14 cellular contexts compared by ENCODE assay signal in the genomic region with DNA sequence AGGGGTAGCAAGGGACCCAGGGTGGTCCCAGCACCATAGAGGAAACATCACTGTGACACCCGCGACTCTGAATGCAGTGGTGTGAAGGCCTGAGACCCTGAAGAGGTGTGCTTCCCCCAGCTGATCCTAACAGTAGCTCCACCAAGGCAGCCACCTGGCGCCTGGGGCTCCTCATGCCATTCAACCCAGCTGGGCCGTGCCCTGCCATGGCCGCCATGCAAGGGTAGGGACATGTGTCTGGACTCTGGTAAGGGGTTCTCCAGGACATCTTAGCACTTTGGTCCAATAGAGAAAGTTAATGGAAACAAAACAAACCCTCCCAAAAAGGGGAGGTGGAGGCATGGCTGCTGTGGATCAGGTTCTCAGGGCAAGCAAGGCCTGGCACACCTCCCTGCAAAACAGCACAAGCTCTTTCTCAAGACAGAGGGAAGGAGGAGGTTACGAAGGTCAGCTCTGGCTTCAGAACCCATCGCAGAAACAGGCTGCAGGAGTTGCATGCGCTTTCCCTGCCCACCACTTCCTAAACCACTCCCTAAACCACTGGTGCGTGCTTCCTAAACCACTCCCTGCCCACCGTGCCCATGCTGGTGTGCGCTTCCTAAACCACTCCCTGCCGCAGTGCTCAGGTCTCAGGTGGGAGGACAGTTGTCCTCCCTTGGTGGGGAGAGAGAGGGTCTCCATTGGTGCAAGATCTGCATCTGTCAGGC.
DNase-seq lines count a peak whose midpoint lies in the region; ATAC-seq and TF ChIP-seq lines count a peak whose summit lies in the region.
"Had no signal": no experiment of that assay in that cellular context is flagged by ENCODE, and none has a peak within 500 bp of the region (broad histone marks: within the 10 kb centered on the region; RNA-seq: fewer than 3 reads in every experiment).

No MANE protein-coding gene starts in this region.

- no TSS peak for BruUV-seq in MCF 10A (replicated peaks; lab: Mats Ljungman, UMichigan)

- no peak for TF ChIP-seq CTCF in MCF 10A (IDR thresholded peaks at IDR 0.05; ENCODE audit: unreplicated experiment)

- CTCF ChIA-PET in MCF 10A (lab: Yijun Ruan, JAX): no interaction called here

- peaks cover 21% of the 10 kb centered on the region for H3K4me1 Mint-ChIP-seq in activated CD4-positive, alpha-beta T cell treated with anti-CD3 and anti-CD28 coated beads, Interleukin-2, amount 10 ng/mL, durations not matched to agents 24 days and 14 days
- H3K4me1 Mint-ChIP-seq in activated T-helper 17 cell treated with anti-CD3 and anti-CD28 coated beads, Interleukin-2, amount 50 U/mL, for 72 hours: no peaks in the 10 kb centered on the region
- H3K4me1 Mint-ChIP-seq in stimulated activated memory B cell treated with anti-CD40 and anti-IgM and Interleukin-4, amounts not matched to agents 10 μg/mL and 1 μg/mL and 100 μg/mL, for 72 hours: peaks cover 56% of the 10 kb centered on the region
- no peaks in the 10 kb centered on the region for H3K4me1 Mint-ChIP-seq in MCF 10A (ENCODE audit: insufficient read depth, unreplicated experiment)
- H3K4me1 Mint-ChIP-seq: neural crest cell had no signal

- intact Hi-C loops in activated CD4-positive, alpha-beta T cell treated with anti-CD3 and anti-CD28 coated beads, Interleukin-2, amount 10 ng/mL, durations not matched to agents 24 days and 14 days (cut with micrococcal nuclease): no loop called here
- intact Hi-C loops in MCF 10A (cut with micrococcal nuclease): no loop called here

- H3K27me3 Mint-ChIP-seq in activated CD4-positive, alpha-beta T cell treated with anti-CD3 and anti-CD28 coated beads, Interleukin-2, amount 10 ng/mL, durations not matched to agents 24 days and 14 days: no peaks in the 10 kb centered on the region
- H3K27me3 Mint-ChIP-seq in activated T-helper 17 cell treated with anti-CD3 and anti-CD28 coated beads, Interleukin-2, amount 50 U/mL, for 72 hours: no peaks in the 10 kb centered on the region
- no peaks in the 10 kb centered on the region for H3K27me3 Mint-ChIP-seq in stimulated activated memory B cell treated with anti-CD40 and anti-IgM and Interleukin-4, amounts not matched to agents 10 μg/mL and 1 μg/mL and 100 μg/mL, for 72 hours
- no peaks in the 10 kb centered on the region for H3K27me3 Mint-ChIP-seq in MCF 10A (ENCODE audit: insufficient read depth, unreplicated experiment)

- DNase-seq in activated CD4-positive, alpha-beta T cell treated with anti-CD3 and anti-CD28 coated beads, Interleukin-2, amount 10 ng/mL, durations not matched to agents 24 days and 14 days: no peak
- DNase-seq in activated CD4-positive, alpha-beta T cell treated with anti-CD3 and anti-CD28 coated beads for 48 hours: no peak
- DNase-seq in cerebellar cortex (ENCODE audit: low spot score) (no peak), MCF 10A (ENCODE audit: unreplicated experiment) (no peak)
- DNase-seq: effector CD8-positive, alpha-beta T cell; NCI-H1105; NCI-H524 treated with DMSO at 0.1 percent for 48 hours; T1000; tibial artery had no signal

- H3K4me3 Mint-ChIP-seq in activated CD4-positive, alpha-beta T cell treated with anti-CD3 and anti-CD28 coated beads, Interleukin-2, amount 10 ng/mL, durations not matched to agents 24 days and 14 days: no peak overlapping the region
- H3K4me3 Mint-ChIP-seq in activated T-helper 17 cell treated with anti-CD3 and anti-CD28 coated beads, Interleukin-2, amount 50 U/mL, for 72 hours: no peak overlapping the region
- peak overlapping the region; percentile 25 for H3K4me3 Mint-ChIP-seq in stimulated activated memory B cell treated with anti-CD40 and anti-IgM and Interleukin-4, amounts not matched to agents 10 μg/mL and 1 μg/mL and 100 μg/mL, for 72 hours
- no peak overlapping the region for H3K4me3 Mint-ChIP-seq in MCF 10A (ENCODE audit: unreplicated experiment)
- H3K4me3 Mint-ChIP-seq: neural crest cell had no signal

- POLR2A ChIA-PET in MCF 10A (lab: Yijun Ruan, JAX): no interaction called here

- peaks cover 57% of the 10 kb centered on the region for H3K36me3 Mint-ChIP-seq in activated CD4-positive, alpha-beta T cell treated with anti-CD3 and anti-CD28 coated beads, Interleukin-2, amount 10 ng/mL, durations not matched to agents 24 days and 14 days (ENCODE audit: low read depth)
- peaks cover 100% of the 10 kb centered on the region for H3K36me3 Mint-ChIP-seq in activated T-helper 17 cell treated with anti-CD3 and anti-CD28 coated beads, Interleukin-2, amount 50 U/mL, for 72 hours (ENCODE audit: low read depth)
- H3K36me3 Mint-ChIP-seq in stimulated activated memory B cell treated with anti-CD40 and anti-IgM and Interleukin-4, amounts not matched to agents 10 μg/mL and 1 μg/mL and 100 μg/mL, for 72 hours: peaks cover 84% of the 10 kb centered on the region
- peaks cover 85% of the 10 kb centered on the region for H3K36me3 Mint-ChIP-seq in MCF 10A (ENCODE audit: insufficient read depth, unreplicated experiment)

- ATAC-seq in HG03432 (IDR thresholded peaks at IDR 0.05; ENCODE audit: unreplicated experiment) (peak; percentile 68), GM19328 (IDR thresholded peaks at IDR 0.05; ENCODE audit: unreplicated experiment) (no peak)
- no peak for ATAC-seq in activated T-helper 17 cell treated with anti-CD3 and anti-CD28 coated beads, Interleukin-2, amount 50 U/mL, for 72 hours (replicated peaks)
- ATAC-seq in stimulated activated memory B cell treated with anti-CD40 and anti-IgM and Interleukin-4, amounts not matched to agents 10 μg/mL and 1 μg/mL and 100 μg/mL, for 72 hours: peak; percentile 76

- peak overlapping the region; percentile 66 for H3K27ac Mint-ChIP-seq in activated CD4-positive, alpha-beta T cell treated with anti-CD3 and anti-CD28 coated beads, Interleukin-2, amount 10 ng/mL, durations not matched to agents 24 days and 14 days
- peak overlapping the region; percentile 17 for H3K27ac Mint-ChIP-seq in activated T-helper 17 cell treated with anti-CD3 and anti-CD28 coated beads, Interleukin-2, amount 50 U/mL, for 72 hours
- peak overlapping the region; percentile 50 for H3K27ac Mint-ChIP-seq in stimulated activated memory B cell treated with anti-CD40 and anti-IgM and Interleukin-4, amounts not matched to agents 10 μg/mL and 1 μg/mL and 100 μg/mL, for 72 hours
- H3K27ac Mint-ChIP-seq in MCF 10A (ENCODE audit: low read depth, unreplicated experiment): no peak overlapping the region

- H3K9me3 Mint-ChIP-seq in activated CD4-positive, alpha-beta T cell treated with anti-CD3 and anti-CD28 coated beads, Interleukin-2, amount 10 ng/mL, durations not matched to agents 24 days and 14 days: no peaks in the 10 kb centered on the region
- no peaks in the 10 kb centered on the region for H3K9me3 Mint-ChIP-seq in activated T-helper 17 cell treated with anti-CD3 and anti-CD28 coated beads, Interleukin-2, amount 50 U/mL, for 72 hours
- no peaks in the 10 kb centered on the region for H3K9me3 Mint-ChIP-seq in stimulated activated memory B cell treated with anti-CD40 and anti-IgM and Interleukin-4, amounts not matched to agents 10 μg/mL and 1 μg/mL and 100 μg/mL, for 72 hours
- H3K9me3 Mint-ChIP-seq in MCF 10A (ENCODE audit: unreplicated experiment): no peaks in the 10 kb centered on the region
- H3K9me3 Mint-ChIP-seq: neural crest cell had no signal

Comparison
In these comparisons a context has a peak if more than half of its experiments do, and no peak if none do; other contexts are left out.
1. ATAC-seq: peak in HG03432 (single experiment) and stimulated activated memory B cell treated with anti-CD40 and anti-IgM and Interleukin-4, amounts not matched to agents 10 μg/mL and 1 μg/mL and 100 μg/mL, for 72 hours (single experiment); none in activated T-helper 17 cell treated with anti-CD3 and anti-CD28 coated beads, Interleukin-2, amount 50 U/mL, for 72 hours (single experiment) and GM19328 (single experiment).